14 cellular contexts compared by ENCODE assay signal in genomic region chr3:121663171-121663847, GRCh38.
"Had no signal": no experiment of that assay in that cellular context is flagged by ENCODE, and none has a peak within 500 bp of the region (broad histone marks: within the 10 kb centered on the region; RNA-seq: fewer than 3 reads in every experiment).

No MANE protein-coding gene starts in this region.

- H3K27me3 ChIP-seq: breast epithelium, left lung, suprapubic skin, upper lobe of left lung had no signal

- H3K27ac Mint-ChIP-seq: activated CD4-positive, alpha-beta memory T cell treated with anti-CD3 and anti-CD28 coated beads for 36 hours; activated naive CD8-positive, alpha-beta T cell treated with anti-CD3 and anti-CD28 coated beads for 36 hours had no signal

- H3K4me3 Mint-ChIP-seq: activated CD4-positive, alpha-beta memory T cell treated with anti-CD3 and anti-CD28 coated beads for 36 hours; activated naive CD8-positive, alpha-beta T cell treated with anti-CD3 and anti-CD28 coated beads for 36 hours; activated T-cell treated with anti-CD3 and anti-CD28 coated beads, Interleukin-2, amount 50 U/mL, for 4 hours had no signal

- H3K4me3 ChIP-seq: breast epithelium, left lung, suprapubic skin, upper lobe of left lung had no signal

- ATAC-seq: activated T-cell treated with anti-CD3 and anti-CD28 coated beads, Interleukin-2, amount 50 U/mL, for 4 hours; esophagus mucosa; left lung; sciatic nerve; stimulated activated naive CD8-positive, alpha-beta T cell treated with anti-CD3 and anti-CD28 coated beads, Interleukin-15, Interleukin-2, amounts not matched to agents 100 U/mL and 50 U/mL, for 24 hours had no signal

- H3K9me3 ChIP-seq: breast epithelium, left lung, suprapubic skin, upper lobe of left lung had no signal

- H3K9me3 Mint-ChIP-seq: activated naive CD8-positive, alpha-beta T cell treated with anti-CD3 and anti-CD28 coated beads for 36 hours had no signal

- H3K27me3 Mint-ChIP-seq: activated CD4-positive, alpha-beta memory T cell treated with anti-CD3 and anti-CD28 coated beads for 36 hours; activated naive CD8-positive, alpha-beta T cell treated with anti-CD3 and anti-CD28 coated beads for 36 hours had no signal

- H3K27ac ChIP-seq: breast epithelium, left lung, suprapubic skin, upper lobe of left lung had no signal

- H3K36me3 ChIP-seq: breast epithelium had no signal

- DNase-seq: activated CD4-positive, alpha-beta memory T cell treated with anti-CD3 and anti-CD28 coated beads for 36 hours; activated CD4-positive, alpha-beta T cell treated with anti-CD3 and anti-CD28 coated beads for 1 hour; activated gamma-delta T cell; activated naive CD8-positive, alpha-beta T cell treated with anti-CD3 and anti-CD28 coated beads for 36 hours; activated T-cell treated with anti-CD3 and anti-CD28 coated beads, Interleukin-2, amount 50 U/mL, for 4 hours; left lung; stimulated activated CD4-positive, alpha-beta T cell treated with anti-CD3 and anti-CD28 coated beads, Interleukin-12 subunit alpha, Interleukin-12 subunit beta, amount 100 ng/mL, for 4 hours; stimulated activated naive CD8-positive, alpha-beta T cell treated with anti-CD3 and anti-CD28 coated beads, Interleukin-15, Interleukin-2, amounts not matched to agents 100 U/mL and 50 U/mL, for 24 hours; SW 1271; upper lobe of left lung had no signal

- H3K4me1 ChIP-seq: breast epithelium, suprapubic skin had no signal
